In genomic region chr5:176447538-176447981, GRCh38 we compare ENCODE assay signal across 8 cellular contexts. TPM values are rescaled to one million over a fixed set of nuclear protein-coding genes. Genes with fewer than 3 reads are reported as not detected.
DNase-seq lines count a peak whose midpoint lies in the region; ATAC-seq and TF ChIP-seq lines count a peak whose summit lies in the region.

No MANE protein-coding gene starts in this region.

- no peak for TF ChIP-seq CTCF in DND-41 (IDR thresholded peaks at IDR 0.05; ENCODE audit: borderline replicate concordance, extremely low read depth, low read length, poor library complexity, severe bottlenecking)

- H3K27ac ChIP-seq in DND-41 (ENCODE audit: low read length) (peak overlapping the region; percentile 91), right cardiac atrium (ENCODE audit: low read length) (peak overlapping the region; percentile 98), skin epidermis (peak overlapping the region; percentile 31 to 100 (median 96))

- H3K27ac Mint-ChIP-seq in activated naive CD4-positive, alpha-beta T cell treated with anti-CD3 and anti-CD28 coated beads, Interleukin-2, amount 50 U/mL, for 24 hours, result peak overlapping the region; percentile 97

- H3K4me3 ChIP-seq in DND-41 (ENCODE audit: low read depth in 1 of 2, low read length in 2 of 2), result peak overlapping the region; percentile 49 to 82
- peak overlapping the region; percentile 88 for H3K4me3 ChIP-seq in right cardiac atrium (ENCODE audit: low read length)
- peak overlapping the region; percentile 71 to 96 (median 79) for H3K4me3 ChIP-seq in skin epidermis

- DNase-seq in DND-41, result peak; percentile 37
- DNase-seq in right cardiac atrium, result peak in 1 of 3 donors; percentile 85
- no peak for DNase-seq in cerebellar nuclear complex (lab: John Stamatoyannopoulos, UW)
- no peak for DNase-seq in OCI-M2 (lab: John Stamatoyannopoulos, UW; ENCODE audit: unreplicated experiment)

- no peaks in the 10 kb centered on the region for H3K9me3 Mint-ChIP-seq in activated naive CD4-positive, alpha-beta T cell treated with anti-CD3 and anti-CD28 coated beads, Interleukin-2, amount 50 U/mL, for 24 hours

- peaks cover 7% of the 10 kb centered on the region for H3K36me3 ChIP-seq in DND-41 (ENCODE audit: insufficient read depth, low read length)

- H3K9ac ChIP-seq in DND-41 (ENCODE audit: low read depth, low read length), result peak overlapping the region; percentile 92

- H3K4me1 Mint-ChIP-seq in activated naive CD4-positive, alpha-beta T cell treated with anti-CD3 and anti-CD28 coated beads, Interleukin-2, amount 50 U/mL, for 24 hours, result peaks cover 32% of the 10 kb centered on the region

- H3K4me2 ChIP-seq in DND-41 (ENCODE audit: insufficient read depth, low read length), result peak overlapping the region; percentile 89

- ATAC-seq in DND-41 (ENCODE audit: insufficient read depth, low read depth) (peak; percentile 15; the same call in 1 of the 3 replicates), GM19463 (IDR thresholded peaks at IDR 0.05; ENCODE audit: unreplicated experiment) (peak; percentile 26), HG03565 (IDR thresholded peaks at IDR 0.05; ENCODE audit: unreplicated experiment) (peak; percentile 4), right cardiac atrium (peak; percentile 57 to 66)

- H3K9me3 ChIP-seq in DND-41 (ENCODE audit: insufficient read depth, low read length, severe bottlenecking) (no peaks in the 10 kb centered on the region), right cardiac atrium (ENCODE audit: control insufficient read depth, low read length) (no peaks in the 10 kb centered on the region)

- WGBS in right cardiac atrium, result under 1% methylated on average over 38 of the region's 38 CpGs

- no peaks in the 10 kb centered on the region for H3K27me3 Mint-ChIP-seq in activated naive CD4-positive, alpha-beta T cell treated with anti-CD3 and anti-CD28 coated beads, Interleukin-2, amount 50 U/mL, for 24 hours

- intact Hi-C loops in right cardiac atrium (cut with DNase I), result loop anchor here in 2 of 4 donors (2.0 to 10.0 kb wide), 2 partner anchors 31 to 87 kb away; partner anchors contain the start of genes RNF44 (in 2 of the 2) and CLTB (in 1 of the 2)

- H4K20me1 ChIP-seq in DND-41 (ENCODE audit: insufficient read depth, low read length), result 0 out of 2 replicates have a peak, but pooled peaks cover 3% of the 10 kb centered on the region

- H3K79me2 ChIP-seq in DND-41 (ENCODE audit: insufficient read depth, low read length), result peaks cover 51% of the 10 kb centered on the region

- no peaks in the 10 kb centered on the region for H3K27me3 ChIP-seq in DND-41 (ENCODE audit: insufficient read depth, low read length, poor library complexity)
- no peaks in the 10 kb centered on the region for H3K27me3 ChIP-seq in right cardiac atrium (ENCODE audit: control insufficient read depth, insufficient read depth)

- peak overlapping the region; percentile 99 for H3K4me3 Mint-ChIP-seq in activated naive CD4-positive, alpha-beta T cell treated with anti-CD3 and anti-CD28 coated beads, Interleukin-2, amount 50 U/mL, for 24 hours

- H3K4me1 ChIP-seq in DND-41 (ENCODE audit: insufficient read depth, low read length) (peaks cover 30% of the 10 kb centered on the region), right cardiac atrium (ENCODE audit: control insufficient read depth, insufficient read depth, low read length) (peaks cover 2% of the 10 kb centered on the region)

- H2AFZ ChIP-seq in DND-41 (ENCODE audit: low read depth, low read length), result peak overlapping the region; percentile 89

- no peaks in the 10 kb centered on the region for H3K36me3 Mint-ChIP-seq in activated naive CD4-positive, alpha-beta T cell treated with anti-CD3 and anti-CD28 coated beads, Interleukin-2, amount 50 U/mL, for 24 hours

RNA-seq across cellular contexts. Expression of gene FAF2, which starts 0.6 kb away (rescaled TPM):
- 10 to 100 TPM; 17.6 to 25.2 (median 18.8) TPM for total RNA-seq in right cardiac atrium
- polyA plus RNA-seq in right cardiac atrium, result 9.7 TPM

RNA-seq across cellular contexts. Expression of gene CLTB, which starts 31.2 kb away (rescaled TPM):
- total RNA-seq in right cardiac atrium, result 100 to 1,000 TPM; 209 to 219 (median 212) TPM
- polyA plus RNA-seq in right cardiac atrium, result 329 TPM

RNA-seq across cellular contexts. Expression of gene HIGD2A, which starts 59.0 kb away (rescaled TPM):
- 100 to 1,000 TPM; 164 to 215 (median 180) TPM for total RNA-seq in right cardiac atrium
- 349 TPM for polyA plus RNA-seq in right cardiac atrium

RNA-seq across cellular contexts. Expression of gene NOP16, which starts 59.2 kb away (rescaled TPM):
- 10 to 100 TPM; 16.6 to 23.3 (median 17.9) TPM for total RNA-seq in right cardiac atrium
- 28.8 TPM for polyA plus RNA-seq in right cardiac atrium

Comparison
In these comparisons a context has a peak if more than half of its experiments do, and no peak if none do; other contexts are left out.
1. ATAC-seq: peak in every context shown above with its lines; median percentile 62 in right cardiac atrium; 26 in GM19463; 15 in DND-41; 4 in HG03565.